16 cellular contexts compared by ENCODE assay signal in the genomic region with DNA sequence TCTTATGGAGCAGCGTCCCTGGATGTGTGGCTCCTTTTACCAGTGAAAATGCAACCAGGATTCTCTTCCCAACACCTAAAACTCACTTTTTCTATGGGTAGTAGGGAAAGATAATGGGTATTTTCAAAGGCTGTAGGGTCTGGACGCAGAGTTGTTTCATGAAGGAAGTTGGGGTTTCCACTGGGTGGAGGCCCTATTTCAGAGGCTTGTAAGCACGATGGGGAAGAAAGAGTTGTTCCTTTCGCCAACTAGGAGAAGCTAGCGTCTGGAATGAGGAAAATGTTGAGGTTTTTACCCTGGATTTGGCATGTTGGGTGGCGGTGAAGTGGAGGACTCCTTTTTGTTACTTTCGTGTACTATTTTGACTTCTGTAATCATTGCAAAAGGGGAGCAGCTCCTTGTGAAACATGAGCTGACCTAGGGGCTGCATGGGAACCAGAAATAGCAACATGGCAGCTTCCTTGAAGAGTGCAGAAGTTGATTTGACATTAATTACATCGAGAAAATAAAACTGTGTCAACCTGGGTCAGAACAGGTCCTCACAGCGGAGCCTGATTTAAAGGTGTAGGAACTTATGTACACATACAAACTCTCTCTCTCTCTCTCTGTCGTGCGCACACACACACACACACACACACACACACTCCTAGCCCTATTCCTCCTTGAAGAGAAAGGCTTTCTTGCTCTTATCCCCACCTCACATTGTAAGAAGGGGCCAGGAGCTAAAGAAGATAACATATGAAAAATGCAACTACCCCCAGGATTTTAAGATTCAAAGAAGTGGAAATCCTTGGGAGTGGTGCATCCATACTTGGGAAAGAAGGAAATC. TPM values are rescaled to one million over a fixed set of nuclear protein-coding genes. Genes with fewer than 3 reads are reported as not detected.
DNase-seq lines count a peak whose midpoint lies in the region; ATAC-seq, FAIRE-seq and TF ChIP-seq lines count a peak whose summit lies in the region.
"Had no signal": no experiment of that assay in that cellular context is flagged by ENCODE, and none has a peak within 500 bp of the region (broad histone marks: within the 10 kb centered on the region; RNA-seq: fewer than 3 reads in every experiment).

No MANE protein-coding gene starts in this region.

- no peak for TF ChIP-seq CTCF in right lobe of liver (IDR thresholded peaks at IDR 0.05)
- TF ChIP-seq CTCF in HepG2 (CRISPR knock-in tag; IDR thresholded peaks at IDR 0.05) = no peak
- TF ChIP-seq CTCF in upper lobe of right lung (IDR thresholded peaks at IDR 0.05) = no peak

- POLR2A ChIA-PET in HepG2 (lab: Yijun Ruan, JAX) = no interaction called here

- no peak overlapping the region for H2AFZ ChIP-seq in HepG2 (ENCODE audit: low read length)

- H3K27me3 Mint-ChIP-seq in activated T-helper 17 cell treated with anti-CD3 and anti-CD28 coated beads, Interleukin-2, amount 50 U/mL, for 72 hours = no peaks in the 10 kb centered on the region
- H3K27me3 Mint-ChIP-seq: effector memory CD8-positive, alpha-beta T cell had no signal

- no peaks in the 10 kb centered on the region for H3K9me3 Mint-ChIP-seq in activated T-helper 17 cell treated with anti-CD3 and anti-CD28 coated beads, Interleukin-2, amount 50 U/mL, for 72 hours
- H3K9me3 Mint-ChIP-seq: effector memory CD8-positive, alpha-beta T cell; HFFc6 had no signal

- peak overlapping the region; percentile 43 for H3K27ac Mint-ChIP-seq in activated T-helper 17 cell treated with anti-CD3 and anti-CD28 coated beads, Interleukin-2, amount 50 U/mL, for 72 hours
- H3K27ac Mint-ChIP-seq: HFFc6 had no signal

- CTCF ChIA-PET in HepG2 (lab: Yijun Ruan, JAX; ENCODE audit: low intra/inter-chr PET ratio, low total read pairs) = no interaction called here

- 46% methylated on average over 10 of the region's 11 CpGs for WGBS in right lobe of liver (ENCODE audit: insufficient coverage, low coverage, low lambda C conversion rate, missing lambda C conversion rate)
- 10% methylated on average over 8 of the region's 11 CpGs for WGBS in HepG2 (ENCODE audit: low lambda C conversion rate)

- no peak for FAIRE-seq in HepG2 (lab: Jason Lieb, UNC)

- no peak overlapping the region for H3K27ac ChIP-seq in right lobe of liver
- no peak overlapping the region for H3K27ac ChIP-seq in HepG2 (ENCODE audit: extremely low read length, insufficient read depth, low read length)
- no peak overlapping the region for H3K27ac ChIP-seq in upper lobe of right lung
- H3K27ac ChIP-seq: foreskin keratinocyte had no signal

- in situ Hi-C loops in HepG2 (cut with HindIII; ENCODE audit: extremely low pct_ligation_motif_present, low pct_unique_long_range_greater_than_20kb) = no loop called here

- peaks cover 28% of the 10 kb centered on the region for H3K4me1 Mint-ChIP-seq in activated T-helper 17 cell treated with anti-CD3 and anti-CD28 coated beads, Interleukin-2, amount 50 U/mL, for 72 hours

- no peaks in the 10 kb centered on the region for H4K20me1 ChIP-seq in HepG2 (ENCODE audit: insufficient read depth, low read length)

- no peak overlapping the region for H3K9ac ChIP-seq in HepG2 (ENCODE audit: insufficient read depth, low read depth, low read length)

- H3K9me3 ChIP-seq in right lobe of liver (no peaks in the 10 kb centered on the region), HepG2 (ENCODE audit: low read length) (no peaks in the 10 kb centered on the region), upper lobe of right lung (no peaks in the 10 kb centered on the region)

- no peak for TF ChIP-seq EP300 in HepG2 (IDR thresholded peaks at IDR 0.05; ENCODE audit: low read depth in 2 of 2, low read length in 2 of 2)
- no peak for TF ChIP-seq EP300 in HepG2 (CRISPR knock-in tag; IDR thresholded peaks at IDR 0.05; ENCODE audit: borderline replicate concordance)

- no peak for DNase-seq in right lobe of liver
- no peak for DNase-seq in HepG2 (ENCODE audit: low spot score)
- DNase-seq in MV-4-11 (lab: John Stamatoyannopoulos, UW) = peak; percentile 80
- DNase-seq in upper lobe of right lung = no peak
- no peak for DNase-seq in AG08395 (ENCODE audit: low spot score)
- no peak for DNase-seq in NCI-H146 treated with DMSO at 0.1 percent for 48 hours (lab: John Stamatoyannopoulos, UW; ENCODE audit: unreplicated experiment)
- no peak for DNase-seq in NCI-H187 treated with DMSO at 0.1 percent for 48 hours (lab: John Stamatoyannopoulos, UW)
- DNase-seq: effector memory CD8-positive, alpha-beta T cell; foreskin keratinocyte; HFFc6; NCI-H2107; stimulated activated CD4-positive, alpha-beta T cell treated with anti-CD3 and anti-CD28 coated beads, Interleukin-4, amount 100 ng/mL, for 24 hours; T-helper 9 cell had no signal

- H3K4me2 ChIP-seq in HepG2 (ENCODE audit: low read depth, low read length) = no peak overlapping the region

- ATAC-seq in right lobe of liver = peak in 3 of 4 donors; percentile 14 to 43 (median 34)
- no peak for ATAC-seq in HepG2
- no peak for ATAC-seq in activated T-helper 17 cell treated with anti-CD3 and anti-CD28 coated beads, Interleukin-2, amount 50 U/mL, for 72 hours (replicated peaks)
- peak; percentile 46 for ATAC-seq in upper lobe of right lung
- ATAC-seq: effector memory CD8-positive, alpha-beta T cell; foreskin keratinocyte had no signal

- no peaks in the 10 kb centered on the region for H3K4me1 ChIP-seq in right lobe of liver
- no peaks in the 10 kb centered on the region for H3K4me1 ChIP-seq in HepG2 (ENCODE audit: insufficient read depth, low read length)
- H3K4me1 ChIP-seq in upper lobe of right lung = no peaks in the 10 kb centered on the region
- H3K4me1 ChIP-seq: foreskin keratinocyte had no signal

- H3K4me3 Mint-ChIP-seq in activated T-helper 17 cell treated with anti-CD3 and anti-CD28 coated beads, Interleukin-2, amount 50 U/mL, for 72 hours = peak overlapping the region; percentile 41
- H3K4me3 Mint-ChIP-seq: HFFc6 had no signal

- no peaks in the 10 kb centered on the region for H3K36me3 Mint-ChIP-seq in activated T-helper 17 cell treated with anti-CD3 and anti-CD28 coated beads, Interleukin-2, amount 50 U/mL, for 72 hours (ENCODE audit: low read depth)

- no peak for TF ChIP-seq POLR2A in right lobe of liver (IDR thresholded peaks at IDR 0.05)
- no peak for TF ChIP-seq POLR2A in HepG2 (IDR thresholded peaks at IDR 0.05; ENCODE audit: insufficient read depth in 1 of 2, low read depth in 2 of 2, low read length in 2 of 2)

- intact Hi-C loops in right lobe of liver (cut with DNase I) (no loop called here), HepG2 (cut with micrococcal nuclease; ENCODE audit: unreplicated experiment) (no loop called here), upper lobe of right lung (cut with DNase I) (no loop called here)

- no peaks in the 10 kb centered on the region for H3K79me2 ChIP-seq in HepG2 (ENCODE audit: insufficient read depth, low read length)

- no TSS peak for BruUV-seq in HepG2 (replicated peaks; lab: Mats Ljungman, UMichigan)

- TF ChIP-seq RAD21 in HepG2 (CRISPR knock-in tag; IDR thresholded peaks at IDR 0.05) = no peak

- H3K36me3 ChIP-seq in right lobe of liver (no peaks in the 10 kb centered on the region), HepG2 (replicated peaks in 1 of 2; ENCODE audit: control insufficient read depth in 1 of 2, insufficient read depth in 2 of 2, low read length in 2 of 2) (no peaks in the 10 kb centered on the region), upper lobe of right lung (no peaks in the 10 kb centered on the region)

- H3K27me3 ChIP-seq in right lobe of liver (no peaks in the 10 kb centered on the region), HepG2 (ENCODE audit: control insufficient read depth in 1 of 2, insufficient read depth in 2 of 2, low read length in 2 of 2) (no peaks in the 10 kb centered on the region), upper lobe of right lung (no peaks in the 10 kb centered on the region)
- H3K27me3 ChIP-seq: foreskin keratinocyte had no signal

- no peak overlapping the region for H3K4me3 ChIP-seq in right lobe of liver
- no peak overlapping the region for H3K4me3 ChIP-seq in HepG2 (replicated peaks in 1 of 3; ENCODE audit: insufficient read depth in 1 of 3, low read depth in 2 of 3, low read length in 3 of 3)
- H3K4me3 ChIP-seq in upper lobe of right lung = no peak overlapping the region

TF ChIP-seq in HepG2, 621 proteins besides CTCF, POLR2A, EP300 and RAD21 (continues in another document):
- no peak for TF ChIP-seq KDM6A (CRISPR knock-in tag; IDR thresholded peaks at IDR 0.05; ENCODE audit: low read depth)
- no peak for TF ChIP-seq SNRNP70 (IDR thresholded peaks at IDR 0.05; ENCODE audit: low read depth, low read length)
- TF ChIP-seq NBN (conservative IDR thresholded peaks at IDR 0.05) = no peak
- no peak for TF ChIP-seq MAF1 (CRISPR knock-in tag; IDR thresholded peaks at IDR 0.05; ENCODE audit: borderline replicate concordance)
- TF ChIP-seq KMT2B (CRISPR knock-in tag; IDR thresholded peaks at IDR 0.05) = no peak
- no peak for TF ChIP-seq ZNF75D (CRISPR knock-in tag; IDR thresholded peaks at IDR 0.05; ENCODE audit: borderline replicate concordance)

RNA-seq across cellular contexts. Expression of a gene that starts 19.1 kb away (rescaled TPM):
- total RNA-seq in right lobe of liver (10 to 100 TPM; 16.9 to 50.2 (median 31.4) TPM), HepG2 (2016; rRNA removed; fragmentation: Illumina TruSeq; extraction: Trizol) (not detected in 2 replicates), upper lobe of right lung (237 TPM)
- not detected in 2 replicates for total RNA-seq in HepG2 (2016; cell fraction: cytosol; rRNA removed; fragmentation: Illumina TruSeq; extraction: Trizol; ENCODE audit: low read depth)
- total RNA-seq in HepG2 (2016; cell fraction: insoluble cytoplasmic fraction; rRNA removed; fragmentation: Illumina TruSeq; extraction: Trizol) = not detected in 2 replicates
- total RNA-seq in HepG2 (2016; cell fraction: membrane; rRNA removed; fragmentation: Illumina TruSeq; extraction: Trizol) = not detected in 2 replicates
- total RNA-seq in HepG2 (2016; cell fraction: nucleus; rRNA removed; fragmentation: Illumina TruSeq; extraction: Trizol) = not detected in 2 replicates
- polyA plus RNA-seq in HepG2 (2011; rRNA removed) = not detected in 2 replicates
- not detected in 2 replicates for polyA plus RNA-seq in HepG2 (2011; cell fraction: cytosol; rRNA removed)
- polyA plus RNA-seq in HepG2 (2011; cell fraction: nucleus; rRNA removed) = not detected in 2 replicates
- polyA plus RNA-seq in HepG2 (2012) = not detected in 2 replicates
- polyA plus RNA-seq in HepG2 (2016; cell fraction: cytosol; fragmentation: Illumina TruSeq; extraction: Trizol; ENCODE audit: low read depth) = not detected in 2 replicates
- polyA plus RNA-seq in HepG2 (2016; cell fraction: insoluble cytoplasmic fraction; fragmentation: Illumina TruSeq; extraction: Trizol; ENCODE audit: low read depth) = not detected in 2 replicates
- not detected in 2 replicates for polyA plus RNA-seq in HepG2 (2016; cell fraction: membrane; fragmentation: Illumina TruSeq; extraction: Trizol; ENCODE audit: low read depth)
- polyA plus RNA-seq in HepG2 (2016; cell fraction: nucleus; fragmentation: Illumina TruSeq; extraction: Trizol; ENCODE audit: insufficient read depth, low read depth) = not detected in 2 replicates
- polyA minus RNA-seq in HepG2 (2011; rRNA and poly(A)+ RNA removed; ENCODE audit: low replicate concordance) = not detected in 2 replicates
- polyA minus RNA-seq in HepG2 (2011; cell fraction: cytosol; rRNA and poly(A)+ RNA removed) = not detected in 2 replicates
- polyA minus RNA-seq in HepG2 (2011; cell fraction: nucleus; rRNA and poly(A)+ RNA removed) = not detected in 2 replicates
- total RNA-seq in activated T-helper 17 cell treated with anti-CD3 and anti-CD28 coated beads, Interleukin-2, amount 50 U/mL, for 72 hours = under 1 TPM in 1 of 2 donors, not detected in 1; 0.24 TPM
- total RNA-seq: foreskin keratinocyte, HFFc6, renal cortical epithelial cell had no signal
- polyA plus RNA-seq: BJ, foreskin keratinocyte had no signal

Comparison
In these comparisons a context has a peak if more than half of its experiments do, and no peak if none do; other contexts are left out.
1. ATAC-seq: peak in right lobe of liver (3 of 4) and upper lobe of right lung (single experiment); none in HepG2 (single experiment) and activated T-helper 17 cell treated with anti-CD3 and anti-CD28 coated beads, Interleukin-2, amount 50 U/mL, for 72 hours (single experiment).
2. RNA of a gene that starts 19.1 kb away (total RNA-seq): 237 TPM in upper lobe of right lung (single experiment) and 16.9 to 50.2 TPM in right lobe of liver; 0.24 TPM in activated T-helper 17 cell treated with anti-CD3 and anti-CD28 coated beads, Interleukin-2, amount 50 U/mL, for 72 hours and not detected in HepG2; every median in the first group is over 10 times any median in the second.